In genomic region chr3:27880969-27881892, GRCh38 we compare ENCODE assay signal across 13 cellular contexts.
DNase-seq lines count a peak whose midpoint lies in the region; ATAC-seq, FAIRE-seq and TF ChIP-seq lines count a peak whose summit lies in the region.
"Had no signal": no experiment of that assay in that cellular context is flagged by ENCODE, and none has a peak within 500 bp of the region (broad histone marks: within the 10 kb centered on the region; RNA-seq: fewer than 3 reads in every experiment).

No MANE protein-coding gene starts in this region.

- peaks cover 23% of the 10 kb centered on the region for H3K4me1 ChIP-seq in BLaER1
- H3K4me1 ChIP-seq in GM12878 (ENCODE audit: control insufficient read depth, insufficient read depth, low read length), result no peaks in the 10 kb centered on the region; the same call in 1 of the 2 replicates
- H3K4me1 ChIP-seq: prostate gland had no signal

- SMC1A ChIA-PET in GM12878 (lab: Charles Lee; ENCODE audit: uncharacterized antibody, unreplicated experiment), result interaction anchor here (0.7 to 2.8 kb wide), 9 partner anchors 12 to 445 kb away, joined by 3 to 13 read pairs (median 3); no protein-coding TSS in a partner anchor

- H3K36me3 ChIP-seq in BLaER1 (no peaks in the 10 kb centered on the region), GM12878 (ENCODE audit: control insufficient read depth in 2 of 2, insufficient read depth in 2 of 2, low read length in 1 of 2) (no peaks in the 10 kb centered on the region)
- H3K36me3 ChIP-seq: heart right ventricle, prostate gland, tibial nerve had no signal

- intact Hi-C loops in GM12878 (cut with micrococcal nuclease; ENCODE audit: unreplicated experiment), result no loop called here

- no peak for FAIRE-seq in GM12878 (lab: Jason Lieb, UNC)

- ATAC-seq in GM21390 (IDR thresholded peaks at IDR 0.05; ENCODE audit: unreplicated experiment) (peak; percentile 53), GM12878 (peak; percentile 75)
- ATAC-seq: HCT116, heart right ventricle had no signal

- H3K9ac ChIP-seq in BLaER1, result no peak overlapping the region
- H3K9ac ChIP-seq in GM12878 (ENCODE audit: control insufficient read depth, insufficient read depth, low read length), result no peak overlapping the region; the same call in 1 of the 2 replicates

- 11% methylated on average over 7 of the region's 7 CpGs for WGBS in GM12878 (ENCODE audit: insufficient coverage, insufficient replicate concordance, low lambda C conversion rate, missing lambda C conversion rate)

- H3K4me3 ChIP-seq in BLaER1 (no peak overlapping the region), GM12878 (peak overlapping the region; percentile 41)
- H3K4me3 ChIP-seq: prostate gland had no signal

- TF ChIP-seq POLR2A in GM12878 (IDR thresholded peaks at IDR 0.05; ENCODE audit: low read depth, low read length), result no peak

- TF ChIP-seq EP300 in GM12878 (IDR thresholded peaks at IDR 0.05; ENCODE audit: borderline replicate concordance in 1 of 2, control insufficient read depth in 1 of 2, low read depth in 2 of 2, low read length in 2 of 2), result no peak

- CTCF ChIA-PET in GM12878 (lab: Yijun Ruan, JAX), result interaction anchor here (0.6 to 1.6 kb wide), 7 partner anchors 9 to 441 kb away, joined by 3 to 4 read pairs (median 3); no protein-coding TSS in a partner anchor

- no TSS peak for BruUV-seq in GM12878 (replicated peaks; lab: Mats Ljungman, UMichigan)

- no peaks in the 10 kb centered on the region for H3K27me3 ChIP-seq in BLaER1
- no peaks in the 10 kb centered on the region for H3K27me3 ChIP-seq in GM12878 (replicated peaks in 1 of 2; ENCODE audit: control insufficient read depth in 2 of 2, insufficient read depth in 2 of 2, low read length in 1 of 2)
- H3K27me3 ChIP-seq: tibial nerve had no signal

- in situ Hi-C loops in GM12878 (cut with MboI), result no loop called here

- H3K4me2 ChIP-seq in BLaER1 (peak overlapping the region; percentile 35), GM12878 (ENCODE audit: control insufficient read depth, insufficient read depth) (peak overlapping the region; percentile 86)

- no peaks in the 10 kb centered on the region for H3K9me3 ChIP-seq in BLaER1
- no peaks in the 10 kb centered on the region for H3K9me3 ChIP-seq in GM12878 (replicated peaks; ENCODE audit: control insufficient read depth, insufficient read depth, low read length)
- H3K9me3 ChIP-seq: heart right ventricle, prostate gland, tibial nerve had no signal

- H3K27ac ChIP-seq in BLaER1 (no peak overlapping the region), GM12878 (ENCODE audit: control insufficient read depth, insufficient read depth) (no peak overlapping the region)
- H3K27ac ChIP-seq: prostate gland, tibial nerve had no signal

- no peaks in the 10 kb centered on the region for H4K20me1 ChIP-seq in BLaER1
- H4K20me1 ChIP-seq in GM12878 (ENCODE audit: control insufficient read depth, insufficient read depth), result no peaks in the 10 kb centered on the region

- H2AFZ ChIP-seq in GM12878 (ENCODE audit: control insufficient read depth, low read depth, low read length), result peak overlapping the region; percentile 76

- TF ChIP-seq CTCF in GM12878 (IDR thresholded peaks at IDR 0.05 in 2 of 3, conservative IDR thresholded peaks at IDR 0.05 in 1 of 3; ENCODE audit: control insufficient read depth in 2 of 3, extremely low read depth in 1 of 3, insufficient read depth in 1 of 3, low read depth in 3 of 3, low read length in 3 of 3), result no peak

- POLR2A ChIA-PET in GM12878 (lab: Charles Lee), result no interaction called here

- RAD21 ChIA-PET in GM12878 (lab: Charles Lee; ENCODE audit: unreplicated experiment), result interaction anchor here (0.5 to 1.6 kb wide), 4 partner anchors 9 to 247 kb away, joined by 3 to 5 read pairs (median 3); no protein-coding TSS in a partner anchor

- DNase-seq in RPMI7951 (ENCODE audit: low read depth) (peak; percentile 6), GM12878 (ENCODE audit: low read depth, low spot score) (peak; percentile 11), NCI-H1417 (lab: John Stamatoyannopoulos, UW) (no peak), NCI-H2171 treated with DMSO at 0.1 percent for 48 hours (lab: John Stamatoyannopoulos, UW) (no peak), NCI-H510A treated with DMSO at 0.1 percent for 48 hours (lab: John Stamatoyannopoulos, UW) (no peak), NCI-H2107 (lab: John Stamatoyannopoulos, UW) (no peak)
- DNase-seq: heart right ventricle, NCI-H526 had no signal

- TF ChIP-seq RAD21 in GM12878 (IDR thresholded peaks at IDR 0.05; ENCODE audit: insufficient read depth, low read depth, low read length), result no peak

- H3K79me2 ChIP-seq in GM12878 (ENCODE audit: control insufficient read depth, insufficient read depth, low read length), result no peaks in the 10 kb centered on the region

TF ChIP-seq in GM12878, 131 proteins besides CTCF, POLR2A, EP300 and RAD21:
- TF ChIP-seq ZNF24 (IDR thresholded peaks at IDR 0.05) (no peak), MTA2 (IDR thresholded peaks at IDR 0.05; ENCODE audit: low read depth) (0 out of 2 replicates have a peak, but pooled peaks have one; percentile 29), NFIC (IDR thresholded peaks at IDR 0.05; ENCODE audit: low read depth, low read length) (no peak), FOXM1 (IDR thresholded peaks at IDR 0.05; ENCODE audit: low read depth, low read length) (no peak), MEF2B (IDR thresholded peaks at IDR 0.05; ENCODE audit: partially characterized antibody, poor library complexity, severe bottlenecking) (peak; percentile 55), IKZF1 (conservative IDR thresholded peaks at IDR 0.05) (peak; percentile 41; the same call in 1 of the 2 replicates), KAT2A (conservative IDR thresholded peaks at IDR 0.05; ENCODE audit: control insufficient read depth, low read depth, low read length) (no peak), MEF2A (IDR thresholded peaks at IDR 0.05; ENCODE audit: insufficient read depth, low read depth, low read length) (no peak), SKIL (IDR thresholded peaks at IDR 0.05; ENCODE audit: low read depth, poor library complexity, severe bottlenecking) (peak; percentile 74), NKRF (conservative IDR thresholded peaks at IDR 0.05) (no peak), IKZF2 (IDR thresholded peaks at IDR 0.05) (peak; percentile 24 to 25; a peak in 2 of 4 replicates)

Comparison
In these comparisons a context has a peak if more than half of its experiments do, and no peak if none do; other contexts are left out.
1. DNase-seq: peak in RPMI7951 (single experiment) and GM12878 (single experiment); none in NCI-H1417 (0 of 3), NCI-H2171 treated with DMSO at 0.1 percent for 48 hours (single experiment), NCI-H510A treated with DMSO at 0.1 percent for 48 hours (single experiment) and NCI-H2107 (single experiment).